8 cellular contexts compared by ENCODE assay signal in the genomic region with DNA sequence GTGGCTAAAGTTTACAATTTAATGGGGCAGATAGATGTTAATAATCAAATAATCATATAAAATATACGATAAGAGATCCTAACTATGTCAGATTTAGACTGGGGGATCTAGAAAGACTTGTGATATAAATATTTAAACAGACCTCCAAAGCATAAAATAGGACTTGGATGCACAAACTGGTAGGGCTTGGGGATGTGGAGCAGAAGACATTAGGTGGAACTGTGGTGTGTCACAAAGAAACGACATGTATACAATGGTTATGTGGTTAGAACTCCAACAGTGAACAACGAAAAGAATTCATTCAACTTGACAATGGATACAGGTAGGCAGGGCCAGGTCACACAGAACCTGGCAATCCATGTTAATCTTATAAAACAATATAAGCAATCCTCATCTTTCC.
A peak's percentile ranks its signal among the peaks of the same experiment; 100 is the strongest.
DNase-seq lines count a peak whose midpoint lies in the region; ATAC-seq, FAIRE-seq and TF ChIP-seq lines count a peak whose summit lies in the region.
"Not testable (repeated sequence)": the region's sequence is repeated elsewhere in the genome, so short reads cannot be mapped to it uniquely, and the experiment has no call there.

No MANE protein-coding gene starts in this region.

- WGBS in A549 (ENCODE audit: missing lambda C conversion rate), result 63% methylated on average over 3 of the region's 3 CpGs
- 90% methylated on average over 3 of the region's 3 CpGs for WGBS in GM12878 (ENCODE audit: insufficient coverage, insufficient replicate concordance, low lambda C conversion rate, missing lambda C conversion rate)

- H3K4me2 ChIP-seq in A549, result peak overlapping the region; percentile 87; the same call in 2 of the 3 replicates
- H3K4me2 ChIP-seq in GM12878 (ENCODE audit: control insufficient read depth, insufficient read depth), result not testable (repeated sequence)

- not testable (repeated sequence) for TF ChIP-seq RAD21 in A549 (conservative IDR thresholded peaks at IDR 0.05 in 1 of 2, IDR thresholded peaks at IDR 0.05 in 1 of 2); GM12878 (IDR thresholded peaks at IDR 0.05; ENCODE audit: insufficient read depth, low read depth, low read length)

- not testable (repeated sequence) for H3K36me3 ChIP-seq in GM12878 (ENCODE audit: control insufficient read depth in 2 of 2, insufficient read depth in 2 of 2, low read length in 1 of 2); cardiac muscle cell

- not testable (repeated sequence) for TF ChIP-seq POLR2A in A549 (IDR thresholded peaks at IDR 0.05; ENCODE audit: low read length); GM12892 (IDR thresholded peaks at IDR 0.05; ENCODE audit: low read depth, low read length); GM12878 (IDR thresholded peaks at IDR 0.05; ENCODE audit: low read depth, low read length)

- intact Hi-C loops in GM12878 (cut with micrococcal nuclease; ENCODE audit: unreplicated experiment) (loop anchor here (5.0 kb wide), 2 partner anchors 44 to 89 kb away; partner anchors contain the start of gene KANSL1), natural killer cell (cut with micrococcal nuclease) (loop anchor here (10.0 kb wide), 1 partner anchor 72 kb away; no protein-coding TSS in a partner anchor)

- peaks cover 21% of the 10 kb centered on the region for H3K36me3 Mint-ChIP-seq in activated T-cell treated with anti-CD3 and anti-CD28 coated beads, Interleukin-2, amount 50 U/mL, for 24 hours (ENCODE audit: low read depth)
- H3K36me3 Mint-ChIP-seq in natural killer cell; stimulated activated memory B cell treated with anti-CD40 and anti-IgM and Interleukin-4, amounts not matched to agents 10 μg/mL and 1 μg/mL and 100 μg/mL, for 72 hours: not testable (repeated sequence)

- SMC1A ChIA-PET in GM12878 (lab: Charles Lee; ENCODE audit: uncharacterized antibody, unreplicated experiment), result interaction anchor here (1.2 to 8.6 kb wide), 4 partner anchors 9 to 99 kb away, joined by 3 to 88 read pairs (median 9); no protein-coding TSS in a partner anchor

- TF ChIP-seq CTCF in A549 (IDR thresholded peaks at IDR 0.05); GM12878 (IDR thresholded peaks at IDR 0.05 in 2 of 3, conservative IDR thresholded peaks at IDR 0.05 in 1 of 3; ENCODE audit: control insufficient read depth in 2 of 3, extremely low read depth in 1 of 3, insufficient read depth in 1 of 3, low read depth in 3 of 3, low read length in 3 of 3); cardiac muscle cell (IDR thresholded peaks at IDR 0.05; ENCODE audit: low read depth, low read length); natural killer cell (IDR thresholded peaks at IDR 0.05): not testable (repeated sequence)

- not testable (repeated sequence) for FAIRE-seq in A549 (lab: Jason Lieb, UNC); GM12878 (lab: Jason Lieb, UNC)
- peak; percentile 83 for FAIRE-seq in GM12892 (lab: Jason Lieb, UNC)

- H3K79me2 ChIP-seq in GM12878 (ENCODE audit: control insufficient read depth, insufficient read depth, low read length), result peaks cover 93% of the 10 kb centered on the region

- peak overlapping the region; percentile 74 for H3K27ac Mint-ChIP-seq in activated T-cell treated with anti-CD3 and anti-CD28 coated beads, Interleukin-2, amount 50 U/mL, for 24 hours
- H3K27ac Mint-ChIP-seq in natural killer cell, result peak overlapping the region; percentile 32 to 73
- H3K27ac Mint-ChIP-seq in stimulated activated memory B cell treated with anti-CD40 and anti-IgM and Interleukin-4, amounts not matched to agents 10 μg/mL and 1 μg/mL and 100 μg/mL, for 72 hours, result peak overlapping the region; percentile 4

- peak in 1 of 2 experiments; percentile 8; a peak in 1 of 6 replicates for ATAC-seq in A549
- ATAC-seq in GM12878; natural killer cell; stimulated activated memory B cell treated with anti-CD40 and anti-IgM and Interleukin-4, amounts not matched to agents 10 μg/mL and 1 μg/mL and 100 μg/mL, for 72 hours: not testable (repeated sequence)

- H2AFZ ChIP-seq in GM12878 (ENCODE audit: control insufficient read depth, low read depth, low read length), result not testable (repeated sequence)

- not testable (repeated sequence) for TF ChIP-seq EP300 in A549 (IDR thresholded peaks at IDR 0.05); GM12878 (IDR thresholded peaks at IDR 0.05; ENCODE audit: borderline replicate concordance in 1 of 2, control insufficient read depth in 1 of 2, low read depth in 2 of 2, low read length in 2 of 2)

- H4K20me1 ChIP-seq in GM12878 (ENCODE audit: control insufficient read depth, insufficient read depth), result not testable (repeated sequence)

- DNase-seq in A549 (ENCODE audit: low read depth in 1 of 2, low spot score in 1 of 2); GM12892 (ENCODE audit: insufficient read length); activated T-cell treated with anti-CD3 and anti-CD28 coated beads, Interleukin-2, amount 50 U/mL, for 24 hours; GM12878 (ENCODE audit: low read depth, low spot score); cardiac muscle cell (ENCODE audit: low read depth in 1 of 2, low spot score in 1 of 2); natural killer cell: not testable (repeated sequence)
- peak; percentile 45 for DNase-seq in M059J (ENCODE audit: low read depth)

- peak overlapping the region in 1 of 2 experiments; percentile 4; a peak in 2 of 6 replicates for H3K27ac ChIP-seq in A549
- H3K27ac ChIP-seq in GM12878 (ENCODE audit: control insufficient read depth, insufficient read depth), result not testable (repeated sequence)
- H3K27ac ChIP-seq in cardiac muscle cell, result peak overlapping the region; percentile 74

- in situ Hi-C loops in GM12878 (cut with MboI), result not testable (repeated sequence)

- not testable (repeated sequence) for H3K27me3 ChIP-seq in GM12878 (replicated peaks in 1 of 2; ENCODE audit: control insufficient read depth in 2 of 2, insufficient read depth in 2 of 2, low read length in 1 of 2); cardiac muscle cell

- not testable (repeated sequence) for H3K27me3 Mint-ChIP-seq in activated T-cell treated with anti-CD3 and anti-CD28 coated beads, Interleukin-2, amount 50 U/mL, for 24 hours; natural killer cell (ENCODE audit: low read depth in 2 of 2); stimulated activated memory B cell treated with anti-CD40 and anti-IgM and Interleukin-4, amounts not matched to agents 10 μg/mL and 1 μg/mL and 100 μg/mL, for 72 hours

- H3K9me3 Mint-ChIP-seq in activated T-cell treated with anti-CD3 and anti-CD28 coated beads, Interleukin-2, amount 50 U/mL, for 24 hours; natural killer cell; stimulated activated memory B cell treated with anti-CD40 and anti-IgM and Interleukin-4, amounts not matched to agents 10 μg/mL and 1 μg/mL and 100 μg/mL, for 72 hours: not testable (repeated sequence)

- not testable (repeated sequence) for H3K9me3 ChIP-seq in A549; GM12878 (replicated peaks; ENCODE audit: control insufficient read depth, insufficient read depth, low read length); cardiac muscle cell (ENCODE audit: low read depth)

- not testable (repeated sequence) for H3K4me3 ChIP-seq in A549, GM12878, cardiac muscle cell

- TSS peak; percentile 12 for BruUV-seq in GM12878 (replicated peaks; lab: Mats Ljungman, UMichigan)

- H3K4me3 Mint-ChIP-seq in activated T-cell treated with anti-CD3 and anti-CD28 coated beads, Interleukin-2, amount 50 U/mL, for 24 hours; natural killer cell; stimulated activated memory B cell treated with anti-CD40 and anti-IgM and Interleukin-4, amounts not matched to agents 10 μg/mL and 1 μg/mL and 100 μg/mL, for 72 hours: not testable (repeated sequence)

- H3K4me1 ChIP-seq in A549, result peaks cover 65% of the 10 kb centered on the region
- H3K4me1 ChIP-seq in GM12878 (ENCODE audit: control insufficient read depth, insufficient read depth, low read length), result peaks cover 19% of the 10 kb centered on the region; the same call in 1 of the 2 replicates
- peaks cover 16% of the 10 kb centered on the region for H3K4me1 ChIP-seq in cardiac muscle cell (ENCODE audit: low read depth)

- H3K4me1 Mint-ChIP-seq in activated T-cell treated with anti-CD3 and anti-CD28 coated beads, Interleukin-2, amount 50 U/mL, for 24 hours (ENCODE audit: low read depth), result peaks cover 82% of the 10 kb centered on the region
- H3K4me1 Mint-ChIP-seq in natural killer cell, result peaks cover 74 to 77% of the 10 kb centered on the region in 2 donors
- peaks cover 70% of the 10 kb centered on the region for H3K4me1 Mint-ChIP-seq in stimulated activated memory B cell treated with anti-CD40 and anti-IgM and Interleukin-4, amounts not matched to agents 10 μg/mL and 1 μg/mL and 100 μg/mL, for 72 hours

- not testable (repeated sequence) for H3K9ac ChIP-seq in GM12878 (ENCODE audit: control insufficient read depth, insufficient read depth, low read length)

- POLR2A ChIA-PET in A549 (lab: Yijun Ruan, JAX), result not testable (repeated sequence)
- POLR2A ChIA-PET in GM12878 (lab: Charles Lee), result interaction anchor here (0.6 kb wide), 1 partner anchor 33 kb away, joined by 5 read pairs; no protein-coding TSS in a partner anchor

- CTCF ChIA-PET in A549 (lab: Yijun Ruan, JAX), result interaction anchor here (0.8 to 4.3 kb wide), 6 partner anchors 12 to 91 kb away, joined by 3 to 17 read pairs (median 4); partner anchors contain the start of gene KANSL1
- CTCF ChIA-PET in GM12878 (lab: Yijun Ruan, JAX), result not testable (repeated sequence)

- RAD21 ChIA-PET in GM12878 (lab: Charles Lee; ENCODE audit: unreplicated experiment), result interaction anchor here (1.0 to 1.2 kb wide), 2 partner anchors 9 to 13 kb away, joined by 3 read pairs; no protein-coding TSS in a partner anchor

TF ChIP-seq in A549, 52 proteins besides CTCF, POLR2A, EP300 and RAD21:
- TF ChIP-seq, protein P1, sequence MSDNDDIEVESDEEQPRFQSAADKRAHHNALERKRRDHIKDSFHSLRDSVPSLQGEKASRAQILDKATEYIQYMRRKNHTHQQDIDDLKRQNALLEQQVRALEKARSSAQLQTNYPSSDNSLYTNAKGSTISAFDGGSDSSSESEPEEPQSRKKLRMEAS (IDR thresholded peaks at IDR 0.05), result 0 out of 2 replicates have a peak, but pooled peaks have one; percentile 1
TF ChIP-seq in A549: peak in this region for 1; not testable (repeated sequence) for 51.

Comparison
In these comparisons a context has a peak if more than half of its experiments do, and no peak if none do; other contexts are left out.
1. H3K27ac Mint-ChIP-seq: peak in every context shown above with its lines; median percentile 74 in activated T-cell treated with anti-CD3 and anti-CD28 coated beads, Interleukin-2, amount 50 U/mL, for 24 hours; 52 in natural killer cell; 4 in stimulated activated memory B cell treated with anti-CD40 and anti-IgM and Interleukin-4, amounts not matched to agents 10 μg/mL and 1 μg/mL and 100 μg/mL, for 72 hours.